Comparison of ENCODE assay signal across 13 cellular contexts in genomic region chr2:238850096-238850495, GRCh38. TPM values are rescaled to one million over a fixed set of nuclear protein-coding genes. Genes with fewer than 3 reads are reported as not detected.
DNase-seq lines count a peak whose midpoint lies in the region; ATAC-seq and TF ChIP-seq lines count a peak whose summit lies in the region.
"Had no signal": no experiment of that assay in that cellular context is flagged by ENCODE, and none has a peak within 500 bp of the region (broad histone marks: within the 10 kb centered on the region; RNA-seq: fewer than 3 reads in every experiment).

No MANE protein-coding gene starts in this region.

- CTCF ChIA-PET in activated naive CD4-positive, alpha-beta T cell treated with anti-CD3 and anti-CD28 coated beads, Interleukin-2, amount 10 ng/mL, durations not matched to agents 7 days and 5 days (lab: Charles Lee), result no interaction called here

- peaks cover 80% of the 10 kb centered on the region for H3K27me3 Mint-ChIP-seq in nephron progenitor cell (ENCODE audit: low read depth, poor library complexity)
- peaks cover 75% of the 10 kb centered on the region for H3K27me3 Mint-ChIP-seq in activated naive CD4-positive, alpha-beta T cell treated with anti-CD3 and anti-CD28 coated beads, Interleukin-2, amount 10 ng/mL, durations not matched to agents 7 days and 5 days

- TF ChIP-seq CTCF in left ventricle myocardium inferior (IDR thresholded peaks at IDR 0.05; ENCODE audit: borderline replicate concordance) (no peak), esophagus squamous epithelium (IDR thresholded peaks at IDR 0.05) (no peak), nephron progenitor cell (IDR thresholded peaks at IDR 0.05) (no peak), uterus (IDR thresholded peaks at IDR 0.05) (no peak)

- peaks cover 15% of the 10 kb centered on the region for H3K9me3 Mint-ChIP-seq in nephron progenitor cell
- no peaks in the 10 kb centered on the region for H3K9me3 Mint-ChIP-seq in activated naive CD4-positive, alpha-beta T cell treated with anti-CD3 and anti-CD28 coated beads, Interleukin-2, amount 10 ng/mL, durations not matched to agents 7 days and 5 days

- H3K4me1 ChIP-seq in left ventricle myocardium inferior, result peaks cover 31% of the 10 kb centered on the region
- H3K4me1 ChIP-seq in esophagus squamous epithelium, result peaks cover 11 to 35% (median 12%) of the 10 kb centered on the region in 3 donors
- H3K4me1 ChIP-seq in uterus, result no peaks in the 10 kb centered on the region

- 50 to 76% methylated on average over 2 of the region's 2 CpGs for WGBS in esophagus squamous epithelium, 2 donors

- no peak for DNase-seq in left ventricle myocardium inferior
- DNase-seq in Right ventricle myocardium superior, result no peak
- no peak for DNase-seq in esophagus squamous epithelium (lab: John Stamatoyannopoulos, UW)
- DNase-seq in nephron progenitor cell, result no peak
- DNase-seq in uterus, result no peak
- no peak for DNase-seq in activated naive CD4-positive, alpha-beta T cell treated with anti-CD3 and anti-CD28 coated beads, Interleukin-2, amount 10 ng/mL, durations not matched to agents 7 days and 5 days
- DNase-seq in AG08396 (ENCODE audit: low spot score), result no peak
- DNase-seq in stimulated activated CD8-positive, alpha-beta memory T cell treated with anti-CD3 and anti-CD28 coated beads, Interleukin-4, amount 100 ng/mL, for 48 hours, result no peak
- DNase-seq: gastrocnemius medialis, naive B cell, NCI-H1092 treated with DMSO at 0.1 percent for 48 hours, right lobe of liver had no signal

- H3K36me3 Mint-ChIP-seq in nephron progenitor cell (ENCODE audit: low read depth), result peaks cover 24% of the 10 kb centered on the region
- no peaks in the 10 kb centered on the region for H3K36me3 Mint-ChIP-seq in activated naive CD4-positive, alpha-beta T cell treated with anti-CD3 and anti-CD28 coated beads, Interleukin-2, amount 10 ng/mL, durations not matched to agents 7 days and 5 days
- H3K36me3 Mint-ChIP-seq: activated naive CD8-positive, alpha-beta T cell; naive B cell had no signal

- ATAC-seq in Right ventricle myocardium superior (ENCODE audit: poor library complexity), result no peak
- ATAC-seq: gastrocnemius medialis, right lobe of liver had no signal

- intact Hi-C loops in left ventricle myocardium inferior (cut with micrococcal nuclease) (no loop called here), Right ventricle myocardium superior (cut with DNase I) (no loop called here), esophagus squamous epithelium (cut with DNase I) (no loop called here), uterus (cut with DNase I; ENCODE audit: low total_unique reads) (no loop called here)

- TF ChIP-seq POLR2A in esophagus squamous epithelium (IDR thresholded peaks at IDR 0.05) (no peak), uterus (IDR thresholded peaks at IDR 0.05) (no peak)

- H3K4me1 Mint-ChIP-seq in nephron progenitor cell, result peaks cover 49% of the 10 kb centered on the region
- no peaks in the 10 kb centered on the region for H3K4me1 Mint-ChIP-seq in activated naive CD4-positive, alpha-beta T cell treated with anti-CD3 and anti-CD28 coated beads, Interleukin-2, amount 10 ng/mL, durations not matched to agents 7 days and 5 days
- H3K4me1 Mint-ChIP-seq: naive B cell had no signal

- peak overlapping the region; percentile 75 for H3K4me3 Mint-ChIP-seq in nephron progenitor cell
- H3K4me3 Mint-ChIP-seq in activated naive CD4-positive, alpha-beta T cell treated with anti-CD3 and anti-CD28 coated beads, Interleukin-2, amount 10 ng/mL, durations not matched to agents 7 days and 5 days, result no peak overlapping the region
- H3K4me3 Mint-ChIP-seq: naive B cell had no signal

- H3K36me3 ChIP-seq in left ventricle myocardium inferior (no peaks in the 10 kb centered on the region), esophagus squamous epithelium (no peaks in the 10 kb centered on the region), uterus (no peaks in the 10 kb centered on the region)
- H3K36me3 ChIP-seq: gastrocnemius medialis, right lobe of liver had no signal

- H3K27ac ChIP-seq in left ventricle myocardium inferior (replicated peaks) (no peak overlapping the region), esophagus squamous epithelium (peak overlapping the region in 2 of 4 donors; percentile 84 to 91), uterus (peak overlapping the region; percentile 85 to 96)
- H3K27ac ChIP-seq: gastrocnemius medialis, right lobe of liver had no signal

- H3K4me3 ChIP-seq in left ventricle myocardium inferior (peak overlapping the region; percentile 67), esophagus squamous epithelium (peak overlapping the region; percentile 41 to 81 (median 58)), uterus (peak overlapping the region; percentile 61 to 78)

- H3K27me3 ChIP-seq in left ventricle myocardium inferior (ENCODE audit: low read depth), result peaks cover 98% of the 10 kb centered on the region
- peaks cover 0 to 88% (median 23%) of the 10 kb centered on the region in 4 donors for H3K27me3 ChIP-seq in esophagus squamous epithelium
- no peaks in the 10 kb centered on the region for H3K27me3 ChIP-seq in uterus

- no peak overlapping the region for H3K27ac Mint-ChIP-seq in nephron progenitor cell
- H3K27ac Mint-ChIP-seq in activated naive CD4-positive, alpha-beta T cell treated with anti-CD3 and anti-CD28 coated beads, Interleukin-2, amount 10 ng/mL, durations not matched to agents 7 days and 5 days, result no peak overlapping the region
- H3K27ac Mint-ChIP-seq: activated naive CD8-positive, alpha-beta T cell; naive B cell had no signal

- H3K9me3 ChIP-seq in left ventricle myocardium inferior (replicated peaks) (no peaks in the 10 kb centered on the region), esophagus squamous epithelium (no peaks in the 10 kb centered on the region), uterus (no peaks in the 10 kb centered on the region)
- H3K9me3 ChIP-seq: gastrocnemius medialis, right lobe of liver had no signal

RNA-seq across cellular contexts. Expression of gene TWIST2, which starts 2.2 kb away (rescaled TPM):
- total RNA-seq in left ventricle myocardium inferior, result 2.7 TPM
- total RNA-seq in Right ventricle myocardium superior, result 1.9 TPM
- 10 to 100 TPM in 1 of 4 donors, 1 to 10 TPM in 3; 3.1 to 33.0 (median 4.9) TPM for total RNA-seq in esophagus squamous epithelium
- total RNA-seq in uterus, result 100 to 1,000 TPM in 1 of 4 donors, 10 to 100 TPM in 3; 28.1 to 199 (median 63.9) TPM
